8 cellular contexts compared by ENCODE assay signal in the genomic region with DNA sequence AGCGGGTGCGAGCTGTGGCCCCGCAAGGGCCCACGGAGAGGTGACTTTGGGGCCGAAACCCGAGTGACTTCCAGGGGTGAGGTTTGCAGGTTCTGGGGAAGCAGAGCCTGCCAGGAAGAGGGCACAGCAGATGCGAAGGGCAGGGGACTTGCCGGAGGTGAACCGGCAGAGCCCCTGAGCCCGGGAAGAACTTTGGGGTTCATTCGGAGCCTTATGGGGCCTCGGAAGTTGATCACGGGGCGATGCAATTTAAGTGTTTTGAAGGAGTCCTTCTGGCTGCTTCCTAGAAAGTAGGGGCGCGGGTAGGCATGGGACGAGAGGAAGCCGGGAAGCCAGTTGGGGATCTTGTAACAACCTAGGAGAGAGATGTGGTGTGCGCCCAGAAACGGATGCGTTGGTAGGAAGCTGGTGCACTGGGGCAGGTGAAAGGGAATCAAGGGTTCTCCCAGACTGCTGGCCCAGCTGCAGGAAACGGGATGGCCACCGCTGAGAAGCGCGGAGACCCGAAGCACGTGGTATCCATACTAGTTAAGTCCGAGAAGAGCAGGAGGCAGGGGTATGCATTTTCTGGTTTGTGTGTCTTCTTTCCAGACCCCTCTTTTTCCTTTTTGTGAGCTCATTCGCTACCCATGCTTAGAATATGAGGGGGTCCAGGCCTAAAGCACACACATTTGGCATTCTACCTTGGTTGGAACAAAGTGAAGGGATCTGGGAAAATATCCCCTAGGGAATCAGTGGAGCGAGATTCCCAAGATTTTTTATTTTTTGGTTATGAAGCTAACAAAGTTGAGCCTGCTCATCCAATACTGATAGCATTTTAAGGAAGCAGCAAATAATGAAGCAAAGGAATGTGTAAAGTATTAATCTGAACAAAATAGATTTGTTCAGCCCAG. TPM values are rescaled to one million over a fixed set of nuclear protein-coding genes. Genes with fewer than 3 reads are reported as not detected.
A peak's percentile ranks its signal among the peaks of the same experiment; 100 is the strongest.
DNase-seq lines count a peak whose midpoint lies in the region; ATAC-seq and TF ChIP-seq lines count a peak whose summit lies in the region.

No MANE protein-coding gene starts in this region.

- peak; percentile 49 for DNase-seq in GM03348 (ENCODE audit: low spot score)
- peak; percentile 44 for DNase-seq in NCI-H345 (lab: John Stamatoyannopoulos, UW)
- peak in 2 of 3 experiments; percentile 21 to 30 for DNase-seq in activated CD8-positive, alpha-beta memory T cell treated with anti-CD3 and anti-CD28 coated beads for 48 hours (ENCODE audit: low read depth in 2 of 3, low spot score in 2 of 3)
- DNase-seq in fibroblast of pulmonary artery (ENCODE audit: low read depth) = peak; percentile 41
- no peak for DNase-seq in mucosa of gallbladder (ENCODE audit: low spot score)

- peak overlapping the region; percentile 89 for H3K4me3 ChIP-seq in fibroblast of pulmonary artery (replicated peaks; ENCODE audit: low read depth, low read length)
- peak overlapping the region; percentile 75 to 86 for H3K4me3 ChIP-seq in neutrophil (ENCODE audit: low read depth in 1 of 2, low read length in 1 of 2)

- TF ChIP-seq CTCF in 22Rv1 (IDR thresholded peaks at IDR 0.05) = no peak
- TF ChIP-seq CTCF in fibroblast of pulmonary artery (IDR thresholded peaks at IDR 0.05; ENCODE audit: low read length, missing control alignments) = no peak
- no peak for TF ChIP-seq CTCF in neutrophil (IDR thresholded peaks at IDR 0.05)

- peak; percentile 19 for ATAC-seq in HG02852 (IDR thresholded peaks at IDR 0.05; ENCODE audit: unreplicated experiment)

- H3K27me3 ChIP-seq in neutrophil = peaks cover 22% of the 10 kb centered on the region

- peaks cover 17 to 19% of the 10 kb centered on the region in 2 experiments for H3K4me1 ChIP-seq in neutrophil (ENCODE audit: control insufficient read depth in 1 of 2, insufficient read depth in 1 of 2, low read depth in 1 of 2, low read length in 1 of 2)

- no peaks in the 10 kb centered on the region for H3K9me3 ChIP-seq in neutrophil

- no peaks in the 10 kb centered on the region for H3K36me3 ChIP-seq in neutrophil

- H3K27ac ChIP-seq in 22Rv1 = peak overlapping the region; percentile 77
- H3K27ac ChIP-seq in neutrophil = peak overlapping the region; percentile 83

RNA-seq across cellular contexts. Expression of gene SCLY, which starts 0.8 kb away (rescaled TPM):
- 29.1 TPM for total RNA-seq in mucosa of gallbladder

RNA-seq across cellular contexts. Expression of gene ESPNL, which starts 38.6 kb away (rescaled TPM):
- total RNA-seq in mucosa of gallbladder = 0.49 TPM
